ENCODE assay signal across 10 cellular contexts in the genomic region with DNA sequence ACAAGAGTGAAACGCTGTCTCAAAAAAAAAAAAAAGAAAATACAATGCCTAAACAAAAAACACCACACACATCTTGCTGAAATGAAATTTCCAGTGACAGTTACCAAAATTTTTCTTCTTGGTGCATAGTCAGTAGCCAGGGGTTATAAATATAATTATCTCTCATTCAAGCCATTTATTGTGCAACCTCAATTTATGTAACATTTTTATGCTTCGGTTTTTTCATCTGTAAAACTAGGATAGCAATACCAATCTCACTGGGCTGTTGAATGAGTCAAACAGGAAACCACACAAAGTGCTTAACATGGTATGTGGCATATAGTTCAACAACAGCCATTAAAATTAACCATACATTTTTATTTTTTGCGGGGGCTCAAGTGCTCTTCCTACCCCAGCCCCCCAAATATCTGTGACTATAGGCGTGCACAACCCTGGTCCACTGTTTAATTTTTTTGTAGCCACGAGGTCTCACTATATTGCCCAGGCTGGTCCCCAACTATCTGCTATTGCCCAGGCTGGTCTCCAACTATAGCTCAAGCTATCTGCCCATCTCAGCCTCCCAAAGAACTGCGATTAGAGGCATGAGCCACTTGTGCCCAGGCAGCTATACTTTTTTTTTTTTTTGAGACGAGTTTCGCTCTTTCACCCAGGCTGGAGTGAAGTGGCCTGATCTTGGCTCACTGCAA. TPM values are rescaled to one million over a fixed set of nuclear protein-coding genes. Genes with fewer than 3 reads are reported as not detected.
DNase-seq lines count a peak whose midpoint lies in the region; ATAC-seq lines count a peak whose summit lies in the region.
"Had no signal": no experiment of that assay in that cellular context is flagged by ENCODE, and none has a peak within 500 bp of the region (broad histone marks: within the 10 kb centered on the region; RNA-seq: fewer than 3 reads in every experiment).

No MANE protein-coding gene starts in this region.

- DNase-seq in AG20443 (ENCODE audit: low spot score) (peak; percentile 20), GM23248 (peak; percentile 80), T-cell (peak in 1 of 34 experiments; percentile 10), epithelial cell of prostate (ENCODE audit: low read depth, low spot score) (no peak), DMS53 (lab: John Stamatoyannopoulos, UW) (no peak), NCI-H510A (lab: John Stamatoyannopoulos, UW) (no peak)
- DNase-seq: H9, spleen had no signal

- H3K9me3 ChIP-seq in GM23248 (ENCODE audit: low read depth) = no peaks in the 10 kb centered on the region
- H3K9me3 ChIP-seq: spleen had no signal

- H4K20me1 ChIP-seq in GM23248 (ENCODE audit: insufficient read depth) = no peaks in the 10 kb centered on the region

- H3K27me3 Mint-ChIP-seq in T-cell = no peaks in the 10 kb centered on the region

- H3K27ac ChIP-seq in GM23248 (peak overlapping the region; percentile 19; the same call in 1 of the 2 replicates), epithelial cell of prostate (peak overlapping the region; percentile 2)

- H3K9me2 ChIP-seq in GM23248 (ENCODE audit: insufficient read depth) = no peaks in the 10 kb centered on the region

- H3K4me3 Mint-ChIP-seq in T-cell = peak overlapping the region; percentile 29 to 59 (median 54)

- CTCF ChIA-PET in T-cell (lab: Charles Lee) = interaction anchor here (0.7 to 2.1 kb wide), 3 partner anchors 12 to 117 kb away, joined by 3 to 5 read pairs (median 3); no protein-coding TSS in a partner anchor

- H3K4me2 ChIP-seq in GM23248 (ENCODE audit: unreplicated experiment) = no peak overlapping the region

- peaks cover 18% of the 10 kb centered on the region for H3K36me3 Mint-ChIP-seq in T-cell

- in situ Hi-C loops in GM23248 (cut with MboI) = no loop called here

- no peaks in the 10 kb centered on the region for H3K27me3 ChIP-seq in GM23248 (replicated peaks; ENCODE audit: insufficient read depth)
- H3K27me3 ChIP-seq: spleen had no signal

- peak in 2 of 4 experiments; percentile 34 to 35 for ATAC-seq in T-cell (replicated peaks in 1 of 4)
- ATAC-seq in GM21360 (IDR thresholded peaks at IDR 0.05; ENCODE audit: unreplicated experiment) = no peak
- no peak for ATAC-seq in HG03439 (IDR thresholded peaks at IDR 0.05; ENCODE audit: unreplicated experiment)

- no peak overlapping the region for H3K4me3 ChIP-seq in GM23248
- H3K4me3 ChIP-seq: spleen had no signal

- H3K4me1 Mint-ChIP-seq in T-cell = peaks cover 36 to 44% (median 37%) of the 10 kb centered on the region in 3 donors

- H3K4me1 ChIP-seq in GM23248 (ENCODE audit: insufficient read depth) = peaks cover 16% of the 10 kb centered on the region

- WGBS in GM23248 (ENCODE audit: low coverage in 1 of 2, low lambda C conversion rate in 2 of 2, missing lambda C conversion rate in 2 of 2), 2 experiments = 70 to 71% methylated on average over 8 of the region's 8 CpGs

- H3K36me3 ChIP-seq in GM23248 (ENCODE audit: low read depth) = peaks cover 15% of the 10 kb centered on the region

- H3K9ac ChIP-seq in GM23248 = no peak overlapping the region

- 0 out of 2 replicates have a peak, but pooled peaks cover 5% of the 10 kb centered on the region for H3F3A ChIP-seq in GM23248 (ENCODE audit: insufficient read depth)

- H3K79me2 ChIP-seq in GM23248 (ENCODE audit: insufficient read depth) = peaks cover 55% of the 10 kb centered on the region

- H2AFZ ChIP-seq in GM23248 = no peak overlapping the region

- peak overlapping the region; percentile 84 to 85 for H3K27ac Mint-ChIP-seq in T-cell

- POLR2A ChIA-PET in T-cell (lab: Charles Lee) = interaction anchor here (0.6 kb wide), 2 partner anchors 11 to 127 kb away, joined by 3 read pairs; no protein-coding TSS in a partner anchor

- no peaks in the 10 kb centered on the region for H3K9me3 Mint-ChIP-seq in T-cell
- H3K9me3 Mint-ChIP-seq: H9 had no signal

RNA-seq across cellular contexts. Expression of a gene that starts 2.6 kb away (rescaled TPM):
- total RNA-seq in GM23248 (2014; rRNA removed; shearing (Covaris generic)) = 66.4 and 83.2 TPM in 2 replicates
- polyA plus RNA-seq in GM23248 (2016; fragmentation: Nextera tagmentation; extraction: Ambion mirVana) = 59.0 and 60.6 TPM in 2 replicates
- total RNA-seq in T-cell = 10 to 100 TPM; 49.5 to 70.6 (median 60.6) TPM

RNA-seq across cellular contexts. Expression of a gene that starts 2.9 kb away (rescaled TPM):
- total RNA-seq in GM23248 (2014; rRNA removed; shearing (Covaris generic)) = 69.3 and 166 TPM in 2 replicates
- polyA plus RNA-seq in GM23248 (2016; fragmentation: Nextera tagmentation; extraction: Ambion mirVana) = 185 TPM in 2 replicates
- 100 to 1,000 TPM; 202 to 291 (median 264) TPM for total RNA-seq in T-cell

Comparison
In these comparisons a context has a peak if more than half of its experiments do, and no peak if none do; other contexts are left out.
1. DNase-seq: peak in AG20443 (single experiment) and GM23248 (single experiment); none in epithelial cell of prostate (single experiment), DMS53 (single experiment) and NCI-H510A (single experiment).